ENCODE assay signal across 26 cellular contexts in the genomic region with DNA sequence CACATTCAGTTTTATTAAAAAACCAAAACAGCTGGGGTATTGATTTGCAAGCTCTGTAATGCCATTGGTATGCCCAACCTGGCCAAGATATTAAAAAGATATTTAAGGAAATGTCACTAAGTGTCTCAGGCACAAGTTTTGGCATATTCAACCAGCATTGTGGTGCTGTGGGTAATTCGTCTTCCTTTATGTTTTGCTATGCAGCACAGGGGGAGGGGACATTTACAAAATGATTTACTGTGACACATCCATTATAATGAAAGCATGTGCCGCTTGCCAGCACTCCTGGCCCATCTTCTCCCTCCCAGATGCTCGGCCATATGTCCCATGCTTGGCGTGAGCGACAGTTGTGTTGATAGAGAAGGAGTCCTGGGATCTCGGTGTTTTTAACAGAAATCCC.
DNase-seq lines count a peak whose midpoint lies in the region; ATAC-seq, FAIRE-seq and TF ChIP-seq lines count a peak whose summit lies in the region.
"Had no signal": no experiment of that assay in that cellular context is flagged by ENCODE, and none has a peak within 500 bp of the region (broad histone marks: within the 10 kb centered on the region; RNA-seq: fewer than 3 reads in every experiment).

No MANE protein-coding gene starts in this region.

- no peaks in the 10 kb centered on the region for H3K27me3 Mint-ChIP-seq in neural crest cell (ENCODE audit: low read depth)
- H3K27me3 Mint-ChIP-seq in T-helper 2 cell treated with Interferon-gamma antibody and Interleukin-4, amounts not matched to agents 5 μg/mL and 100 μg/mL, for 36 hours (ENCODE audit: low read depth): peaks cover 27% of the 10 kb centered on the region
- H3K27me3 Mint-ChIP-seq: progenitor cell of endocrine pancreas had no signal

- no peak for TF ChIP-seq EP300 in K562 (IDR thresholded peaks at IDR 0.05; ENCODE audit: low read length)
- TF ChIP-seq EP300 in suprapubic skin (IDR thresholded peaks at IDR 0.05): no peak

- H3K36me3 ChIP-seq in K562 (ENCODE audit: control insufficient read depth, insufficient read depth, low read length) (no peaks in the 10 kb centered on the region), suprapubic skin (no peaks in the 10 kb centered on the region)
- H3K36me3 ChIP-seq: gastrocnemius medialis, tibial artery had no signal

- no peaks in the 10 kb centered on the region for H3K79me2 ChIP-seq in K562 (ENCODE audit: control insufficient read depth, insufficient read depth, low read length)

- no TSS peak for BruUV-seq in K562 (replicated peaks; lab: Mats Ljungman, UMichigan)

- no peaks in the 10 kb centered on the region for H3K36me3 Mint-ChIP-seq in neural crest cell (ENCODE audit: low read depth)
- no peaks in the 10 kb centered on the region for H3K36me3 Mint-ChIP-seq in T-helper 2 cell treated with Interferon-gamma antibody and Interleukin-4, amounts not matched to agents 5 μg/mL and 100 μg/mL, for 36 hours (ENCODE audit: low read depth)
- H3K36me3 Mint-ChIP-seq: activated naive CD4-positive, alpha-beta T cell treated with anti-CD3 and anti-CD28 coated beads, Interleukin-2, amount 50 U/mL, for 72 hours; CD4-positive, CD25-positive, alpha-beta regulatory T cell; naive thymus-derived CD4-positive, alpha-beta T cell had no signal

- no peak overlapping the region for H3K4me2 ChIP-seq in K562 (ENCODE audit: insufficient read depth, low read length)

- H3K9me1 ChIP-seq in K562 (ENCODE audit: control insufficient read depth, insufficient read depth, low read length): no peaks in the 10 kb centered on the region

- no peak for ATAC-seq in K562
- no peak for ATAC-seq in HG03439 (IDR thresholded peaks at IDR 0.05; ENCODE audit: unreplicated experiment)
- ATAC-seq: activated naive CD4-positive, alpha-beta T cell treated with anti-CD3 and anti-CD28 coated beads, Interleukin-2, amount 50 U/mL, for 72 hours; gastrocnemius medialis; naive thymus-derived CD4-positive, alpha-beta T cell; stimulated activated naive CD8-positive, alpha-beta T cell treated with anti-CD3 and anti-CD28 coated beads, Interleukin-15, Interleukin-2, amounts not matched to agents 100 U/mL and 50 U/mL, for 24 hours had no signal

- DNase-seq in ELR (ENCODE audit: low read depth) (peak; percentile 6), NCI-H2171 treated with DMSO at 0.1 percent for 48 hours (lab: John Stamatoyannopoulos, UW) (peak; percentile 94), K562 (ENCODE audit: extremely low read depth in 1 of 4, low spot score in 3 of 4) (no peak), neural crest cell (ENCODE audit: low read depth, low spot score) (no peak), suprapubic skin (ENCODE audit: low spot score in 2 of 2) (no peak), pons (ENCODE audit: low spot score) (no peak)
- DNase-seq in T-helper 2 cell treated with Interferon-gamma antibody and Interleukin-4, amounts not matched to agents 5 μg/mL and 100 μg/mL, for 36 hours (ENCODE audit: low spot score): no peak
- DNase-seq: ACHN; activated CD4-positive, alpha-beta T cell treated with anti-CD3 and anti-CD28 coated beads for 1 hour; CD4-positive, CD25-positive, alpha-beta regulatory T cell; cerebellar nuclear complex; DMS153; erythroblast; gastrocnemius medialis; GF-D8; KG1; naive thymus-derived CD4-positive, alpha-beta T cell; NCI-H2029; NCI-H526 treated with DMSO at 0.1 percent for 48 hours; stimulated activated CD4-positive, alpha-beta T cell treated with anti-CD3 and anti-CD28 coated beads, Interleukin-2, amount 100 ng/mL, for 24 hours; stimulated activated naive CD8-positive, alpha-beta T cell treated with anti-CD3 and anti-CD28 coated beads, Interleukin-15, Interleukin-2, amounts not matched to agents 100 U/mL and 50 U/mL, for 24 hours; tibial artery had no signal

- intact Hi-C loops in K562 (cut with micrococcal nuclease): no loop called here

- no peak overlapping the region for H3K4me3 ChIP-seq in K562
- no peak overlapping the region for H3K4me3 ChIP-seq in suprapubic skin
- H3K4me3 ChIP-seq: gastrocnemius medialis, tibial artery had no signal

- H3K27me3 ChIP-seq in K562 (ENCODE audit: control insufficient read depth in 2 of 2, insufficient read depth in 2 of 2, low read length in 2 of 2) (peaks cover 6 to 7% of the 10 kb centered on the region in 2 experiments; a peak in 3 of 5 replicates), suprapubic skin (no peaks in the 10 kb centered on the region)
- H3K27me3 ChIP-seq: gastrocnemius medialis, tibial artery had no signal

- in situ Hi-C loops in K562 (cut with MboI): no loop called here

- peaks cover 58% of the 10 kb centered on the region for H3K4me1 Mint-ChIP-seq in neural crest cell
- no peaks in the 10 kb centered on the region for H3K4me1 Mint-ChIP-seq in T-helper 2 cell treated with Interferon-gamma antibody and Interleukin-4, amounts not matched to agents 5 μg/mL and 100 μg/mL, for 36 hours (ENCODE audit: low read depth)
- H3K4me1 Mint-ChIP-seq: CD4-positive, CD25-positive, alpha-beta regulatory T cell had no signal

- H4K20me1 ChIP-seq in K562 (replicated peaks; ENCODE audit: control insufficient read depth, insufficient read depth, low read length): no peaks in the 10 kb centered on the region

- POLR2A ChIA-PET in K562 (lab: Yijun Ruan, JAX): interaction anchor here (1.2 kb wide), 1 partner anchor 11 kb away, joined by 6 read pairs; no protein-coding TSS in a partner anchor

- no peak for FAIRE-seq in K562 (lab: Jason Lieb, UNC)

- WGBS in K562 (ENCODE audit: insufficient coverage, low coverage, missing lambda C conversion rate): 21% methylated on average over 6 of the region's 6 CpGs
- WGBS in suprapubic skin: 64% methylated on average over 6 of the region's 6 CpGs

- no peak overlapping the region for H3K27ac ChIP-seq in K562 (ENCODE audit: extremely low read depth, low read depth, low read length)
- no peak overlapping the region for H3K27ac ChIP-seq in suprapubic skin
- H3K27ac ChIP-seq: gastrocnemius medialis, tibial artery had no signal

- TF ChIP-seq RAD21 in K562 (CRISPR knock-in tag; conservative IDR thresholded peaks at IDR 0.05 in 1 of 2, IDR thresholded peaks at IDR 0.05 in 1 of 2): no peak

- H3K9me3 Mint-ChIP-seq in neural crest cell: no peaks in the 10 kb centered on the region
- H3K9me3 Mint-ChIP-seq in T-helper 2 cell treated with Interferon-gamma antibody and Interleukin-4, amounts not matched to agents 5 μg/mL and 100 μg/mL, for 36 hours: no peaks in the 10 kb centered on the region
- H3K9me3 Mint-ChIP-seq: activated naive CD4-positive, alpha-beta T cell treated with anti-CD3 and anti-CD28 coated beads, Interleukin-2, amount 50 U/mL, for 72 hours; activated T-helper 1 cell treated with anti-CD3 and anti-CD28 coated beads, Interleukin-12 subunit alpha, Interleukin-12 subunit beta, Interleukin-2, Interleukin-4 antibody, amounts not matched to agents 30 ng/mL and 10 ng/mL and 1 ng/mL, durations not matched to agents 14 hours and 24 hours and 36 hours; CD4-positive, CD25-positive, alpha-beta regulatory T cell had no signal

- H3K9me3 ChIP-seq in K562 (replicated peaks; ENCODE audit: control insufficient read depth, insufficient read depth, low read depth, low read length) (no peaks in the 10 kb centered on the region), suprapubic skin (no peaks in the 10 kb centered on the region)
- H3K9me3 ChIP-seq: gastrocnemius medialis, tibial artery had no signal

- H3K9ac ChIP-seq in K562 (ENCODE audit: insufficient read depth in 1 of 2, low read depth in 2 of 2, low read length in 2 of 2): no peak overlapping the region

- CTCF ChIA-PET in K562 (lab: Yijun Ruan, JAX; ENCODE audit: low intra/inter-chr PET ratio): no interaction called here

- no peak overlapping the region for H3K4me3 Mint-ChIP-seq in neural crest cell
- no peak overlapping the region for H3K4me3 Mint-ChIP-seq in T-helper 2 cell treated with Interferon-gamma antibody and Interleukin-4, amounts not matched to agents 5 μg/mL and 100 μg/mL, for 36 hours
- H3K4me3 Mint-ChIP-seq: activated T-helper 1 cell treated with anti-CD3 and anti-CD28 coated beads, Interleukin-12 subunit alpha, Interleukin-12 subunit beta, Interleukin-2, Interleukin-4 antibody, amounts not matched to agents 30 ng/mL and 10 ng/mL and 1 ng/mL, durations not matched to agents 14 hours and 24 hours and 36 hours; CD4-positive, CD25-positive, alpha-beta regulatory T cell; naive thymus-derived CD4-positive, alpha-beta T cell had no signal

- peak overlapping the region; percentile 44 for H3K27ac Mint-ChIP-seq in neural crest cell (ENCODE audit: unreplicated experiment)
- no peak overlapping the region for H3K27ac Mint-ChIP-seq in T-helper 2 cell treated with Interferon-gamma antibody and Interleukin-4, amounts not matched to agents 5 μg/mL and 100 μg/mL, for 36 hours
- H3K27ac Mint-ChIP-seq: activated naive CD4-positive, alpha-beta T cell treated with anti-CD3 and anti-CD28 coated beads, Interleukin-2, amount 50 U/mL, for 72 hours; activated T-helper 1 cell treated with anti-CD3 and anti-CD28 coated beads, Interleukin-12 subunit alpha, Interleukin-12 subunit beta, Interleukin-2, Interleukin-4 antibody, amounts not matched to agents 30 ng/mL and 10 ng/mL and 1 ng/mL, durations not matched to agents 14 hours and 24 hours and 36 hours; CD4-positive, CD25-positive, alpha-beta regulatory T cell; naive thymus-derived CD4-positive, alpha-beta T cell; progenitor cell of endocrine pancreas had no signal

- peak overlapping the region; percentile 40 for H2AFZ ChIP-seq in K562 (ENCODE audit: low read depth, low read length)

- no peak for TF ChIP-seq CTCF in K562 (IDR thresholded peaks at IDR 0.05 in 2 of 3, conservative IDR thresholded peaks at IDR 0.05 in 1 of 3; ENCODE audit: insufficient read depth in 2 of 3, low read depth in 1 of 3, low read length in 3 of 3)
- TF ChIP-seq CTCF in neural crest cell (conservative IDR thresholded peaks at IDR 0.05): no peak
- TF ChIP-seq CTCF in suprapubic skin (IDR thresholded peaks at IDR 0.05): no peak

- H3K4me1 ChIP-seq in K562 (replicated peaks in 1 of 2; ENCODE audit: control insufficient read depth in 2 of 2, insufficient read depth in 2 of 2, low read length in 2 of 2) (peaks cover 0 to 6% of the 10 kb centered on the region in 2 experiments; a peak in 3 of 5 replicates), suprapubic skin (peaks cover 24% of the 10 kb centered on the region)

- TF ChIP-seq POLR2A in K562 (conservative IDR thresholded peaks at IDR 0.05) (no peak), suprapubic skin (IDR thresholded peaks at IDR 0.05) (no peak)

TF ChIP-seq in K562, 482 proteins besides CTCF, POLR2A, EP300 and RAD21 (continues in another document):
- TF ChIP-seq PKNOX1 (IDR thresholded peaks at IDR 0.05): peak; percentile 64
- TF ChIP-seq MIER1 (IDR thresholded peaks at IDR 0.05; ENCODE audit: low read depth): no peak

Comparison
In these comparisons a context has a peak if more than half of its experiments do, and no peak if none do; other contexts are left out.
1. DNase-seq: peak in ELR (single experiment) and NCI-H2171 treated with DMSO at 0.1 percent for 48 hours (single experiment); none in K562 (0 of 4), neural crest cell (single experiment), suprapubic skin (0 of 2), T-helper 2 cell treated with Interferon-gamma antibody and Interleukin-4, amounts not matched to agents 5 μg/mL and 100 μg/mL, for 36 hours (single experiment) and pons (single experiment).